8 cellular contexts compared by ENCODE assay signal in the genomic region with DNA sequence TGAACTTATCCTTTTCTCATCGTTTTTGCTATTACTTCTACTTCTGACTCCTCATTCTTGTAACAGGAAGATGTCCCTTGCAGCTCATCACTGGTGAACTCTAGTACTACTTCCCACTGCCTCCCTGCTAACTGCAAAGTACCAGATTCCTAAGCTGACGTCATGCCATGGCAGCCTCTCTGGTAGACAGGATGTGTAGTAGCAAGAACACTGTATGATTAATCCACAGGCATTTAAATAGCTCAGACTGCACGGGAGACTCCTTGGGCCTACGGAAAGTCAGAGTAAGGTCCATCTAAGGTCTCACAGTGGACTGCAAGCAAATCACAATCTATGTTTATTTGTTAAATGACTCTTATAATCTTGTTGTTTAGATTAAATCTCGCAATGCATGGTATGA. TPM values are rescaled to one million over a fixed set of nuclear protein-coding genes. Genes with fewer than 3 reads are reported as not detected.
A peak's percentile ranks its signal among the peaks of the same experiment; 100 is the strongest.
DNase-seq lines count a peak whose midpoint lies in the region; ATAC-seq and TF ChIP-seq lines count a peak whose summit lies in the region.

No MANE protein-coding gene starts in this region.

- H3K4me3 ChIP-seq in Loucy (ENCODE audit: low read length, poor library complexity, severe bottlenecking) = no peak overlapping the region
- no peak overlapping the region for H3K4me3 ChIP-seq in right lobe of liver

- H3K27ac Mint-ChIP-seq in activated CD4-positive, alpha-beta T cell treated with anti-CD3 and anti-CD28 coated beads, Interleukin-2, amount 10 ng/mL, durations not matched to agents 7 days and 5 days = no peak overlapping the region

- H3K36me3 Mint-ChIP-seq in activated CD4-positive, alpha-beta T cell treated with anti-CD3 and anti-CD28 coated beads, Interleukin-2, amount 10 ng/mL, durations not matched to agents 7 days and 5 days (ENCODE audit: low read depth) = no peaks in the 10 kb centered on the region

- H3K4me1 ChIP-seq in Loucy (ENCODE audit: insufficient read depth, low read length, poor library complexity, severe bottlenecking) = peaks cover 6% of the 10 kb centered on the region
- no peaks in the 10 kb centered on the region for H3K4me1 ChIP-seq in right lobe of liver

- H3K4me1 Mint-ChIP-seq in activated CD4-positive, alpha-beta T cell treated with anti-CD3 and anti-CD28 coated beads, Interleukin-2, amount 10 ng/mL, durations not matched to agents 7 days and 5 days = peaks cover 9% of the 10 kb centered on the region

- 0 out of 2 replicates have a peak, but pooled peaks cover 3% of the 10 kb centered on the region for H3F3A ChIP-seq in Loucy (ENCODE audit: low read depth)

- H3K4me3 Mint-ChIP-seq in activated CD4-positive, alpha-beta T cell treated with anti-CD3 and anti-CD28 coated beads, Interleukin-2, amount 10 ng/mL, durations not matched to agents 7 days and 5 days = no peak overlapping the region

- no peaks in the 10 kb centered on the region for H3K79me2 ChIP-seq in Loucy (ENCODE audit: insufficient read depth, low read length)

- no peak overlapping the region for H3K4me2 ChIP-seq in Loucy (ENCODE audit: low read depth, low read length, poor library complexity, severe bottlenecking)

- H3K9me3 ChIP-seq in Loucy (ENCODE audit: insufficient read depth, low read depth, low read length) = no peaks in the 10 kb centered on the region
- H3K9me3 ChIP-seq in right lobe of liver = no peaks in the 10 kb centered on the region

- no peak for TF ChIP-seq POLR2A in right lobe of liver (IDR thresholded peaks at IDR 0.05)

- no peaks in the 10 kb centered on the region for H3K9me2 ChIP-seq in Loucy (replicated peaks; ENCODE audit: low read depth, low read length)

- no peaks in the 10 kb centered on the region for H3K27me3 Mint-ChIP-seq in activated CD4-positive, alpha-beta T cell treated with anti-CD3 and anti-CD28 coated beads, Interleukin-2, amount 10 ng/mL, durations not matched to agents 7 days and 5 days

- H3K36me3 ChIP-seq in Loucy (ENCODE audit: insufficient read depth, low read length) = no peaks in the 10 kb centered on the region
- no peaks in the 10 kb centered on the region for H3K36me3 ChIP-seq in right lobe of liver

- no peak overlapping the region for H3K27ac ChIP-seq in right lobe of liver

- no peaks in the 10 kb centered on the region for H3K9me3 Mint-ChIP-seq in activated CD4-positive, alpha-beta T cell treated with anti-CD3 and anti-CD28 coated beads, Interleukin-2, amount 10 ng/mL, durations not matched to agents 7 days and 5 days

- intact Hi-C loops in right lobe of liver (cut with DNase I) = no loop called here

- peak; percentile 94 for DNase-seq in AG08395 (ENCODE audit: low spot score)
- peak; percentile 93 for DNase-seq in dedifferentiated amniotic fluid mesenchymal stem cell (ENCODE audit: extremely low spot score)
- peak in 1 of 3 donors; percentile 40 for DNase-seq in right lobe of liver
- DNase-seq in midbrain (lab: John Stamatoyannopoulos, UW) = no peak
- DNase-seq in activated CD4-positive, alpha-beta T cell treated with anti-CD3 and anti-CD28 coated beads, Interleukin-2, amount 10 ng/mL, durations not matched to agents 7 days and 5 days = no peak

- TF ChIP-seq CTCF in Loucy (conservative IDR thresholded peaks at IDR 0.05; ENCODE audit: low read length) = no peak
- no peak for TF ChIP-seq CTCF in right lobe of liver (IDR thresholded peaks at IDR 0.05)

- 54% methylated on average over 5 of the region's 5 CpGs for WGBS in right lobe of liver (ENCODE audit: insufficient coverage, low coverage, low lambda C conversion rate, missing lambda C conversion rate)

- no peaks in the 10 kb centered on the region for H4K20me1 ChIP-seq in Loucy (ENCODE audit: insufficient read depth, low read length, poor library complexity, severe bottlenecking)

- POLR2A ChIA-PET in activated CD4-positive, alpha-beta T cell treated with anti-CD3 and anti-CD28 coated beads, Interleukin-2, amount 10 ng/mL, durations not matched to agents 7 days and 5 days (lab: Charles Lee) = interaction anchor here (0.6 kb wide), 1 partner anchor 183 kb away, joined by 3 read pairs; no protein-coding TSS in a partner anchor

- ATAC-seq in right lobe of liver (peak; percentile 60 to 86 (median 70)), HG02870 (IDR thresholded peaks at IDR 0.05; ENCODE audit: unreplicated experiment) (no peak), GM18519 (IDR thresholded peaks at IDR 0.05; ENCODE audit: low FRiP score, unreplicated experiment) (no peak)

- H3K27me3 ChIP-seq in Loucy (ENCODE audit: insufficient read depth, low read length, poor library complexity, severe bottlenecking) (no peaks in the 10 kb centered on the region), right lobe of liver (no peaks in the 10 kb centered on the region)

- CTCF ChIA-PET in activated CD4-positive, alpha-beta T cell treated with anti-CD3 and anti-CD28 coated beads, Interleukin-2, amount 10 ng/mL, durations not matched to agents 7 days and 5 days (lab: Charles Lee) = interaction anchor here (1.2 kb wide), 1 partner anchor 100 kb away, joined by 3 read pairs; no protein-coding TSS in a partner anchor

- H2AFZ ChIP-seq in Loucy (ENCODE audit: low read length) = peak overlapping the region; percentile 39; the same call in 1 of the 2 replicates

- no peak overlapping the region for H3K9ac ChIP-seq in Loucy (ENCODE audit: low read depth, low read length, poor library complexity, severe bottlenecking)

RNA-seq across cellular contexts. Expression of a gene that starts 43.5 kb away (rescaled TPM):
- total RNA-seq in right lobe of liver = under 1 TPM in 1 of 6 experiments, not detected in 5; 0.39 TPM
- total RNA-seq in activated CD4-positive, alpha-beta T cell treated with anti-CD3 and anti-CD28 coated beads, Interleukin-2, amount 10 ng/mL, durations not matched to agents 7 days and 5 days = not detected

RNA-seq across cellular contexts. Expression of a gene that starts 43.6 kb away (rescaled TPM):
- 10 to 100 TPM; 29.9 to 50.2 (median 38.2) TPM for total RNA-seq in right lobe of liver
- 10 to 100 TPM in 1 of 2 experiments, 1 to 10 TPM in 1; 8.7 to 11.5 TPM for total RNA-seq in activated CD4-positive, alpha-beta T cell treated with anti-CD3 and anti-CD28 coated beads, Interleukin-2, amount 10 ng/mL, durations not matched to agents 7 days and 5 days

Comparison
In these comparisons a context has a peak if more than half of its experiments do, and no peak if none do; other contexts are left out.
1. DNase-seq: peak in AG08395 (single experiment) and dedifferentiated amniotic fluid mesenchymal stem cell (single experiment); none in midbrain (single experiment) and activated CD4-positive, alpha-beta T cell treated with anti-CD3 and anti-CD28 coated beads, Interleukin-2, amount 10 ng/mL, durations not matched to agents 7 days and 5 days (single experiment).
2. ATAC-seq: peak in right lobe of liver (4 of 4); none in HG02870 (single experiment) and GM18519 (single experiment).